8 cellular contexts compared by ENCODE assay signal in the genomic region with DNA sequence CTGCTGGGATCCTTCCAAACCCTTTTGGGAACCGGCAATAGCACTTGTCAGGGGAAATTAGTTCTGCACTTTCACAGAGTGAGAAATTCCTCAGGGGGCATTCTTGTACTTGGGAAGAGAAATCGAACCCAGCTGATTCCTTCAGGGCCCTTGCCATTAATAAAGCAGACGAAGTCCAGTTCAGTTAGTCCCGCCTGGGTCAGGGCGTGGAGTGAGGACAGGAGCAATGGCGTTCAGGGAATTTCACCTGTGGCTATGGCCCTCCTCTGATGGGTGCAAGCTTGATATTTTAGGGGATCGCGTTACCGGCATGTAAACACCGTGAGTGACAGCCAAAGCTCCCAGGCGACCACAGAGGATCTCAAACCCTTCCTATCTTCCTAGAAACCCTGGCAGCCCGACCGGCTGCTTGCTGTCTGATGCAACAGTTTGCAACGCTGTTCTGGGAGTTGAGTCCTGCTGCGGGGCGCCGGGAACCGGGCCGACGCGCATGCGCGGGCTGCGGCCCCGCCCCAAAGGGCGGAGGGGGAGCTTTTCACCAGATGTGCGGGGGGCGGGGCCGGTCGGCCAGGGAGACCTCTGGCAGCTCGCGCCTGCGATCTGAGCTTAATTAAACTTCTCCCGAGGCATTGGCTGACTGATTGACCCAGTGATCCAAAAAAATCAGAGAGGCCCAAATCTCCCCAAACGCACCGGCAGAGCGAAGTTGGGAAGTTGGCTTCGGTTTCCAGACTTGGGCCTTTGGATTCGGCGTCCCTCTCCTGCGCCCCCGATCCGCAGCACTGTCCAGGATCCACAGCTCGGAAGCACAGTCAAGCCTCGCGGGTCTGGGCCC. TPM values are rescaled to one million over a fixed set of nuclear protein-coding genes. Genes with fewer than 3 reads are reported as not detected.
A peak's percentile ranks its signal among the peaks of the same experiment; 100 is the strongest.
DNase-seq lines count a peak whose midpoint lies in the region; ATAC-seq and TF ChIP-seq lines count a peak whose summit lies in the region.

No MANE protein-coding gene starts in this region.

- no peaks in the 10 kb centered on the region for H3K27me3 ChIP-seq in PC-9 (ENCODE audit: insufficient read depth, low read depth)
- no peaks in the 10 kb centered on the region for H3K27me3 ChIP-seq in esophagus (ENCODE audit: control insufficient read depth in 1 of 2, insufficient read depth in 2 of 2, low read length in 2 of 2)
- H3K27me3 ChIP-seq in mucosa of stomach (ENCODE audit: control insufficient read depth, insufficient read depth, low read length), result peaks cover 9% of the 10 kb centered on the region

- TSS peak; percentile 100 for BruUV-seq in PC-9 (replicated peaks; lab: Mats Ljungman, UMichigan)

- no peak for TF ChIP-seq EP300 in Ishikawa (IDR thresholded peaks at IDR 0.05; ENCODE audit: borderline replicate concordance)

- peaks cover 27% of the 10 kb centered on the region for H3F3A ChIP-seq in PC-9 (ENCODE audit: insufficient read depth, low read depth)

- H3K4me3 ChIP-seq in PC-9, result peak overlapping the region; percentile 62
- peak overlapping the region; percentile 38 to 65 for H3K4me3 ChIP-seq in esophagus (ENCODE audit: low read depth in 1 of 2, low read length in 2 of 2)
- H3K4me3 ChIP-seq in mucosa of stomach (ENCODE audit: low read length), result peak overlapping the region; percentile 12

- H3K9me3 ChIP-seq in PC-9 (ENCODE audit: insufficient read depth, low read depth), result no peaks in the 10 kb centered on the region
- no peaks in the 10 kb centered on the region for H3K9me3 ChIP-seq in esophagus (ENCODE audit: control insufficient read depth in 2 of 2, insufficient read depth in 1 of 2, low read depth in 1 of 2, low read length in 1 of 2)
- H3K9me3 ChIP-seq in mucosa of stomach (ENCODE audit: control insufficient read depth, low read length), result no peaks in the 10 kb centered on the region

- 0 out of 2 replicates have a peak, but pooled peaks cover 4% of the 10 kb centered on the region for H3K79me2 ChIP-seq in PC-9 (ENCODE audit: low read depth)

- H4K20me1 ChIP-seq in PC-9 (ENCODE audit: insufficient read depth), result no peaks in the 10 kb centered on the region

- CTCF ChIA-PET in PC-9 (lab: Charles Lee), result interaction anchor here (0.5 to 1.7 kb wide), 11 partner anchors 53 to 1214 kb away, joined by 3 to 12 read pairs (median 5); a partner anchor contains a TSS

- peak overlapping the region; percentile 88 for H2AFZ ChIP-seq in PC-9

- POLR2A ChIA-PET in PC-9 (lab: Charles Lee; ENCODE audit: unreplicated experiment), result interaction anchor here (0.6 to 0.9 kb wide), 7 partner anchors 52 to 299 kb away, joined by 3 to 19 read pairs (median 5); no protein-coding TSS in a partner anchor

- peak; percentile 77 for ATAC-seq in GM21529 (IDR thresholded peaks at IDR 0.05; ENCODE audit: unreplicated experiment)

- intact Hi-C loops in PC-9 (cut with micrococcal nuclease; ENCODE audit: unreplicated experiment), result loop anchor here (1.0 to 5.0 kb wide), 4 partner anchors 52 to 139 kb away; a partner anchor contains a TSS

- H3K4me1 ChIP-seq in PC-9 (replicated peaks; ENCODE audit: insufficient read depth) (peaks cover 42% of the 10 kb centered on the region), esophagus (ENCODE audit: control insufficient read depth in 2 of 2, insufficient read depth in 2 of 2, low read length in 1 of 2) (peaks cover 0 to 10% of the 10 kb centered on the region in 2 donors), mucosa of stomach (ENCODE audit: control insufficient read depth, insufficient read depth, low read length) (peaks cover 23% of the 10 kb centered on the region)

- peak overlapping the region; percentile 88 for H3K4me2 ChIP-seq in PC-9

- H3K36me3 ChIP-seq in PC-9 (ENCODE audit: low read depth) (no peaks in the 10 kb centered on the region), esophagus (ENCODE audit: control insufficient read depth in 2 of 2, insufficient read depth in 2 of 2, low read length in 1 of 2) (no peaks in the 10 kb centered on the region), mucosa of stomach (ENCODE audit: control insufficient read depth, insufficient read depth, low read length) (no peaks in the 10 kb centered on the region)

- peaks cover 12% of the 10 kb centered on the region for H3K27me3 Mint-ChIP-seq in activated T-cell treated with anti-CD3 and anti-CD28 coated beads, Interleukin-2, amount 50 U/mL, for 24 hours

- H3K27ac Mint-ChIP-seq in activated T-cell treated with anti-CD3 and anti-CD28 coated beads, Interleukin-2, amount 50 U/mL, for 24 hours, result peak overlapping the region; percentile 96

- H3K4me3 Mint-ChIP-seq in activated T-cell treated with anti-CD3 and anti-CD28 coated beads, Interleukin-2, amount 50 U/mL, for 24 hours, result peak overlapping the region; percentile 84

- WGBS in esophagus, 2 donors, result 1% methylated on average over 46 of the region's 46 CpGs

- H3K27ac ChIP-seq in PC-9, result peak overlapping the region; percentile 99
- H3K27ac ChIP-seq in esophagus (ENCODE audit: low read depth in 2 of 2, low read length in 1 of 2), result peak overlapping the region; percentile 77 to 80

- no peak for TF ChIP-seq CTCF in PC-9 (conservative IDR thresholded peaks at IDR 0.05)

- DNase-seq in DMS 273 (lab: John Stamatoyannopoulos, UW; ENCODE audit: unreplicated experiment) (peak; percentile 95), PC-9 (peak; percentile 92 to 97)
- peak; percentile 94 for DNase-seq in activated T-cell treated with anti-CD3 and anti-CD28 coated beads, Interleukin-2, amount 50 U/mL, for 24 hours
- DNase-seq in stimulated activated CD8-positive, alpha-beta memory T cell treated with anti-CD3 and anti-CD28 coated beads, Interleukin-4, amount 100 ng/mL, for 24 hours (ENCODE audit: low read depth), result peak; percentile 86

- no peaks in the 10 kb centered on the region for H3K9me2 ChIP-seq in PC-9 (ENCODE audit: insufficient read depth)

- H3K4me1 Mint-ChIP-seq in activated T-cell treated with anti-CD3 and anti-CD28 coated beads, Interleukin-2, amount 50 U/mL, for 24 hours (ENCODE audit: low read depth), result peaks cover 35% of the 10 kb centered on the region

- peak overlapping the region; percentile 63 for H3K9ac ChIP-seq in mucosa of stomach (ENCODE audit: low read length)

- H3K9me3 Mint-ChIP-seq in activated T-cell treated with anti-CD3 and anti-CD28 coated beads, Interleukin-2, amount 50 U/mL, for 24 hours, result no peaks in the 10 kb centered on the region

- TF ChIP-seq RAD21 in Ishikawa (IDR thresholded peaks at IDR 0.05; ENCODE audit: low read depth), result no peak

- peaks cover 2% of the 10 kb centered on the region for H3K36me3 Mint-ChIP-seq in activated T-cell treated with anti-CD3 and anti-CD28 coated beads, Interleukin-2, amount 50 U/mL, for 24 hours (ENCODE audit: low read depth)

TF ChIP-seq in Ishikawa, 13 proteins besides CTCF, POLR2A, EP300 and RAD21:
- TF ChIP-seq FOXM1 (IDR thresholded peaks at IDR 0.05; ENCODE audit: borderline replicate concordance, low read depth) (no peak), TAF1 (IDR thresholded peaks at IDR 0.05; ENCODE audit: low read depth) (peak; percentile 92), YY1 (IDR thresholded peaks at IDR 0.05; ENCODE audit: low read depth) (peak; percentile 56; the same call in 1 of the 2 replicates), TCF12 (IDR thresholded peaks at IDR 0.05; ENCODE audit: low read depth) (peak; percentile 38; the same call in 1 of the 2 replicates), TEAD4 (IDR thresholded peaks at IDR 0.05) (no peak; the same call in 1 of the 2 replicates), CEBPB (IDR thresholded peaks at IDR 0.05) (peak; percentile 98)
- TF ChIP-seq, protein P1, sequence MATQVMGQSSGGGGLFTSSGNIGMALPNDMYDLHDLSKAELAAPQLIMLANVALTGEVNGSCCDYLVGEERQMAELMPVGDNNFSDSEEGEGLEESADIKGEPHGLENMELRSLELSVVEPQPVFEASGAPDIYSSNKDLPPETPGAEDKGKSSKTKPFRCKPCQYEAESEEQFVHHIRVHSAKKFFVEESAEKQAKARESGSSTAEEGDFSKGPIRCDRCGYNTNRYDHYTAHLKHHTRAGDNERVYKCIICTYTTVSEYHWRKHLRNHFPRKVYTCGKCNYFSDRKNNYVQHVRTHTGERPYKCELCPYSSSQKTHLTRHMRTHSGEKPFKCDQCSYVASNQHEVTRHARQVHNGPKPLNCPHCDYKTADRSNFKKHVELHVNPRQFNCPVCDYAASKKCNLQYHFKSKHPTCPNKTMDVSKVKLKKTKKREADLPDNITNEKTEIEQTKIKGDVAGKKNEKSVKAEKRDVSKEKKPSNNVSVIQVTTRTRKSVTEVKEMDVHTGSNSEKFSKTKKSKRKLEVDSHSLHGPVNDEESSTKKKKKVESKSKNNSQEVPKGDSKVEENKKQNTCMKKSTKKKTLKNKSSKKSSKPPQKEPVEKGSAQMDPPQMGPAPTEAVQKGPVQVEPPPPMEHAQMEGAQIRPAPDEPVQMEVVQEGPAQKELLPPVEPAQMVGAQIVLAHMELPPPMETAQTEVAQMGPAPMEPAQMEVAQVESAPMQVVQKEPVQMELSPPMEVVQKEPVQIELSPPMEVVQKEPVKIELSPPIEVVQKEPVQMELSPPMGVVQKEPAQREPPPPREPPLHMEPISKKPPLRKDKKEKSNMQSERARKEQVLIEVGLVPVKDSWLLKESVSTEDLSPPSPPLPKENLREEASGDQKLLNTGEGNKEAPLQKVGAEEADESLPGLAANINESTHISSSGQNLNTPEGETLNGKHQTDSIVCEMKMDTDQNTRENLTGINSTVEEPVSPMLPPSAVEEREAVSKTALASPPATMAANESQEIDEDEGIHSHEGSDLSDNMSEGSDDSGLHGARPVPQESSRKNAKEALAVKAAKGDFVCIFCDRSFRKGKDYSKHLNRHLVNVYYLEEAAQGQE (IDR thresholded peaks at IDR 0.05; ENCODE audit: low read depth), result no peak
- TF ChIP-seq, protein P2, sequence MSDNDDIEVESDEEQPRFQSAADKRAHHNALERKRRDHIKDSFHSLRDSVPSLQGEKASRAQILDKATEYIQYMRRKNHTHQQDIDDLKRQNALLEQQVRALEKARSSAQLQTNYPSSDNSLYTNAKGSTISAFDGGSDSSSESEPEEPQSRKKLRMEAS (IDR thresholded peaks at IDR 0.05), result peak; percentile 85

RNA-seq across cellular contexts. Expression of a gene that starts 34.3 kb away (rescaled TPM):
- total RNA-seq in PC-9 (2021), result 1.3 and 3.1 TPM in 2 replicates
- under 1 TPM; 0.31 to 0.60 TPM for polyA plus RNA-seq in esophagus

Comparison
In these comparisons a context has a peak if more than half of its experiments do, and no peak if none do; other contexts are left out.
1. Peak in every context shown above with its lines: DNase-seq, ATAC-seq, H3K4me3 ChIP-seq and H3K27ac ChIP-seq.
2. H3K4me3 ChIP-seq: peak in every context shown above with its lines; median percentile 62 in PC-9; 52 in esophagus; 12 in mucosa of stomach.